ENCODE assay signal across 14 cellular contexts in the genomic region with DNA sequence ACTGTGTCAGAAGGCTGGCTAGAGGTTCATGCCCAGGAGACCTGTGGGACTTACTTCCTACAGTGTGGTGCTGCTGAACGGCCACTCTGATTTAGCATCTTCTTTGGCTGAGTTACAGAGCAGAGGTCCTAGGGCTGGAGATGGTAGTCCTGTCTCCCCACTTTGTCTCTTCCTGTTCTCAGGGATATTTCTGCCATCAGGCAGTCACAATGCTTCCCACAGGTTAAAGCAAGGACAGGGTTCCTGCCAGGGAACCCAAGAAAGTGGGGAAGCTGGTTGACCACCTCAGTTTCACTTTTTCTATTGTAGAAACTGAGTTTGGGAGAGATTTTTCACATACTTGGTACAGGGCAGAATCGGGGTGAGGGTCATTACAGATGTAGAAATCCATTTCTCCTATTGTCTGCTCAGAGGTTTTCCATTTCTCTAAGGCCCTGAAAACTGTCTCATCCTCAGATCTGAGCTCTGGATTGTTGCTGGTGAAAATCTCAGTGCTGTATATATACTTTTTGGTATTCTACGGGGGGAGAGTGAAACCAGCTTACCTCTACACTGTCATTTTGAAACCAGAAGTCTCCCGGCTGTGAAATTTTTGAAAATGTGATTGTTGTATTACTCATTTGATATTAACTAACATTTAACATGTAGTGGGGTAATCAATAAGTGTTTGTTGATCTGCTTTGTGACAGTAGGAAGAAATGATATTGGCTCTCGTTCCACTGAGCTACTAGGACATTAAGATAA. TPM values are rescaled to one million over a fixed set of nuclear protein-coding genes. Genes with fewer than 3 reads are reported as not detected.
DNase-seq lines count a peak whose midpoint lies in the region; ATAC-seq, FAIRE-seq and TF ChIP-seq lines count a peak whose summit lies in the region.
"Had no signal": no experiment of that assay in that cellular context is flagged by ENCODE, and none has a peak within 500 bp of the region (broad histone marks: within the 10 kb centered on the region; RNA-seq: fewer than 3 reads in every experiment).

No MANE protein-coding gene starts in this region.

- no peaks in the 10 kb centered on the region for H3F3A ChIP-seq in GM23338 (replicated peaks; ENCODE audit: low read depth)

- no peaks in the 10 kb centered on the region for H3K27me3 ChIP-seq in esophagus squamous epithelium
- H3K27me3 ChIP-seq in upper lobe of left lung, result no peaks in the 10 kb centered on the region
- H3K27me3 ChIP-seq in GM23338 (ENCODE audit: insufficient read depth), result no peaks in the 10 kb centered on the region
- H3K27me3 ChIP-seq: body of pancreas, sigmoid colon had no signal

- peaks cover 3% of the 10 kb centered on the region; the same call in 1 of the 3 replicates for H3K9me3 Mint-ChIP-seq in GM23338

- WGBS in esophagus squamous epithelium, 2 donors, result 64 to 83% methylated on average over 4 to 5 of the region's 5 CpGs
- 78 to 86% methylated on average over 5 of the region's 5 CpGs for WGBS in upper lobe of left lung, 2 donors

- no peak overlapping the region for H3K4me2 ChIP-seq in GM23338

- TF ChIP-seq POLR2A in esophagus squamous epithelium (IDR thresholded peaks at IDR 0.05) (no peak), upper lobe of left lung (IDR thresholded peaks at IDR 0.05) (no peak)

- no peaks in the 10 kb centered on the region for H3K9me2 ChIP-seq in GM23338 (ENCODE audit: insufficient read depth)

- TF ChIP-seq EP300 in upper lobe of left lung (IDR thresholded peaks at IDR 0.05), result no peak

- no peaks in the 10 kb centered on the region for H3K36me3 Mint-ChIP-seq in GM23338 (ENCODE audit: low read depth)
- H3K36me3 Mint-ChIP-seq: CD4-positive, alpha-beta memory T cell had no signal

- H3K4me1 Mint-ChIP-seq in GM23338, result peaks cover 2% of the 10 kb centered on the region

- no peak overlapping the region for H2AFZ ChIP-seq in GM23338

- H3K27me3 Mint-ChIP-seq in GM23338 (ENCODE audit: insufficient read depth, low read depth, poor library complexity), result peaks cover 2% of the 10 kb centered on the region

- H3K36me3 ChIP-seq in esophagus squamous epithelium, result no peaks in the 10 kb centered on the region
- no peaks in the 10 kb centered on the region for H3K36me3 ChIP-seq in upper lobe of left lung
- no peaks in the 10 kb centered on the region for H3K36me3 ChIP-seq in GM23338 (ENCODE audit: insufficient read depth)
- H3K36me3 ChIP-seq: sigmoid colon had no signal

- H3K4me1 ChIP-seq in esophagus squamous epithelium (no peaks in the 10 kb centered on the region), upper lobe of left lung (peaks cover 0 to 3% (median under 1%) of the 10 kb centered on the region in 4 donors), GM23338 (ENCODE audit: insufficient read depth) (no peaks in the 10 kb centered on the region)

- H3K27ac ChIP-seq in esophagus squamous epithelium, result no peak overlapping the region
- H3K27ac ChIP-seq in upper lobe of left lung, result no peak overlapping the region
- H3K27ac ChIP-seq in GM23338 (ENCODE audit: low read depth), result no peak overlapping the region
- H3K27ac ChIP-seq: body of pancreas, sigmoid colon had no signal

- no peaks in the 10 kb centered on the region for H3K79me2 ChIP-seq in GM23338 (replicated peaks; ENCODE audit: insufficient read depth)

- no peaks in the 10 kb centered on the region for H4K20me1 ChIP-seq in GM23338 (replicated peaks; ENCODE audit: insufficient read depth)

- TF ChIP-seq CTCF in GM13976 (IDR thresholded peaks at IDR 0.05; ENCODE audit: borderline replicate concordance, control extremely low read depth, extremely low read depth, insufficient read depth, missing control alignments) (no peak), esophagus squamous epithelium (IDR thresholded peaks at IDR 0.05) (no peak), upper lobe of left lung (IDR thresholded peaks at IDR 0.05) (no peak), GM23338 (conservative IDR thresholded peaks at IDR 0.05; ENCODE audit: low read depth in 2 of 2) (no peak)

- intact Hi-C loops in esophagus squamous epithelium (cut with DNase I), result no loop called here

- no peak overlapping the region for H3K4me3 ChIP-seq in esophagus squamous epithelium
- H3K4me3 ChIP-seq in upper lobe of left lung, result no peak overlapping the region
- H3K4me3 ChIP-seq in GM23338, result no peak overlapping the region
- H3K4me3 ChIP-seq: body of pancreas, sigmoid colon had no signal

- no peaks in the 10 kb centered on the region for H3K9me3 ChIP-seq in esophagus squamous epithelium
- no peaks in the 10 kb centered on the region for H3K9me3 ChIP-seq in upper lobe of left lung
- H3K9me3 ChIP-seq: body of pancreas, sigmoid colon had no signal

- no peak overlapping the region for H3K4me3 Mint-ChIP-seq in GM23338
- H3K4me3 Mint-ChIP-seq: CD4-positive, alpha-beta memory T cell; T-helper 1 cell treated with Interleukin-12 subunit alpha and Interleukin-12 subunit beta and Interleukin-4 antibody, amounts not matched to agents 30 μg/mL and 1 μg/mL, for 36 hours had no signal

- peak; percentile 87 for FAIRE-seq in GM19239 (lab: Jason Lieb, UNC)

- ATAC-seq in HG02642 (IDR thresholded peaks at IDR 0.05; ENCODE audit: poor library complexity, unreplicated experiment), result peak; percentile 83
- peak; percentile 91 for ATAC-seq in HG03378 (IDR thresholded peaks at IDR 0.05; ENCODE audit: unreplicated experiment)
- no peak for ATAC-seq in upper lobe of left lung (ENCODE audit: low FRiP score in 2 of 2)
- ATAC-seq in GM23338, result no peak
- ATAC-seq: body of pancreas had no signal

- DNase-seq in GM13976 (ENCODE audit: low spot score), result peak; percentile 38
- DNase-seq in GM19239 (ENCODE audit: insufficient read length, low spot score), result no peak
- DNase-seq in NCI-H1417 (lab: John Stamatoyannopoulos, UW), result no peak
- no peak for DNase-seq in esophagus squamous epithelium (lab: John Stamatoyannopoulos, UW)
- no peak for DNase-seq in upper lobe of left lung
- no peak for DNase-seq in GM23338 (ENCODE audit: low spot score)
- DNase-seq: body of pancreas; CD4-positive, alpha-beta memory T cell; sigmoid colon had no signal

- in situ Hi-C loops in GM13976 (cut with MboI; ENCODE audit: low sequenced_read_pairs, unreplicated experiment), result no loop called here

- H3K27ac Mint-ChIP-seq in GM23338, result no peak overlapping the region
- H3K27ac Mint-ChIP-seq: T-helper 1 cell treated with Interleukin-12 subunit alpha and Interleukin-12 subunit beta and Interleukin-4 antibody, amounts not matched to agents 30 μg/mL and 1 μg/mL, for 36 hours had no signal

TF ChIP-seq in GM23338, 12 proteins besides CTCF, POLR2A, EP300 and RAD21 (continues in another document):
- TF ChIP-seq CREB1 (CRISPR knock-in tag; IDR thresholded peaks at IDR 0.05; ENCODE audit: low read depth) (no peak), EZH2phosphoT487 (IDR thresholded peaks at IDR 0.05; ENCODE audit: unreplicated experiment) (no peak), EZH2 (IDR thresholded peaks at IDR 0.05; ENCODE audit: low read depth, unreplicated experiment) (no peak), NANOG (IDR thresholded peaks at IDR 0.05; ENCODE audit: borderline replicate concordance) (no peak)

RNA-seq across cellular contexts. Expression of gene MEP1B, which starts 37.0 kb away (rescaled TPM):
- total RNA-seq in esophagus squamous epithelium (not detected), upper lobe of left lung (not detected)
- total RNA-seq in GM23338 (2014; rRNA removed; shearing (Covaris generic)), result not detected in 2 replicates
- polyA plus RNA-seq in GM23338 (2016; fragmentation: Nextera tagmentation; extraction: Ambion mirVana), result not detected in 2 replicates
- total RNA-seq: body of pancreas; CD4-positive, alpha-beta memory T cell; epithelial cell of proximal tubule; HT-29; sigmoid colon had no signal
- polyA plus RNA-seq: CD4-positive, alpha-beta memory T cell had no signal

Comparison
In these comparisons a context has a peak if more than half of its experiments do, and no peak if none do; other contexts are left out.
1. ATAC-seq: peak in HG02642 (single experiment) and HG03378 (single experiment); none in upper lobe of left lung (0 of 2) and GM23338 (single experiment).